In the genomic region with DNA sequence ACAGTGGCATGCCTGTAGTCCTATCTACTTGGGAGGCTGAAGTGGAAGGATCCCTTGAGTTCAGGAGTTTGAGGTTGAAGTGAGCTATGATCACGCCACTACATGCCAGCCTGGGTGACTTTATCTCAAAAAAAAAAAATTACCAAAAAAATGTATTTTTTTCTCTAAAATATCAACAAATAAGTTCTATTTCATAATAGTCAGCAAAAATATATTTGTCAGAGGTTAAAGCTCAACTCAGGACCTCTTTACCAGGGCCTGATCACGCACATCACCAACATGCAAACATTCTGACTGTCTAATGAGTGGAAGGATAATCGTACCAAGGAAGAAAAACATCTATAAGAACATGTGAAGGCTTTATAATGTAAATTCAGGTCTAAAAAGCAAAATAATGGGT, we compare ENCODE assay signal across 28 cellular contexts.
"Had no signal": no experiment of that assay in that cellular context is flagged by ENCODE, and none has a peak within 500 bp of the region (broad histone marks: within the 10 kb centered on the region; RNA-seq: fewer than 3 reads in every experiment).

No MANE protein-coding gene starts in this region.

- H3K27ac Mint-ChIP-seq: immature natural killer cell; mesothelial cell of epicardium; naive B cell; nephron progenitor cell; neural progenitor cell; progenitor cell of endocrine pancreas; stimulated activated naive CD8-positive, alpha-beta T cell treated with anti-CD3 and anti-CD28 coated beads, Interleukin-15, Interleukin-2, amounts not matched to agents 100 ng/mL and 50 ng/mL, for 24 hours had no signal

- ATAC-seq: heart left ventricle; left colon; left lung; lower lobe of right lung; natural killer cell; sciatic nerve; stimulated activated effector memory CD8-positive, alpha-beta T cell treated with anti-CD3 and anti-CD28 coated beads, Interleukin-12 subunit alpha, Interleukin-12 subunit beta, amount 100 ng/mL, for 72 hours had no signal

- H3K36me3 ChIP-seq: neural progenitor cell, ovary had no signal

- H3K27ac ChIP-seq: left lung, lower lobe of right lung, neural progenitor cell, neutrophil, ovary, spleen, suprapubic skin, transverse colon, upper lobe of left lung had no signal

- DNase-seq: heart left ventricle; hypothalamus; immature natural killer cell; kidney; left colon; left lung; lower lobe of right lung; mammary epithelial cell; mesenchymal stem cell; naive B cell; natural killer cell; nephron progenitor cell; ovary; small intestine; spleen; stimulated activated CD4-positive, alpha-beta T cell treated with anti-CD3 and anti-CD28 coated beads, Interleukin-4, amount 100 ng/mL, for 24 hours; stimulated activated naive CD4-positive, alpha-beta T cell; transverse colon had no signal

- H3K4me1 ChIP-seq: left lung had no signal

- H3K9me3 Mint-ChIP-seq: immature natural killer cell; mesothelial cell of epicardium; naive B cell; natural killer cell; neural progenitor cell; stimulated activated effector memory CD8-positive, alpha-beta T cell treated with anti-CD3 and anti-CD28 coated beads, Interleukin-12 subunit alpha, Interleukin-12 subunit beta, amount 100 ng/mL, for 72 hours; stimulated activated naive CD8-positive, alpha-beta T cell treated with anti-CD3 and anti-CD28 coated beads, Interleukin-15, Interleukin-2, amounts not matched to agents 100 ng/mL and 50 ng/mL, for 24 hours had no signal

- H3K4me1 Mint-ChIP-seq: immature natural killer cell, naive B cell, natural killer cell had no signal

- H3K27me3 Mint-ChIP-seq: naive B cell; progenitor cell of endocrine pancreas; stimulated activated naive CD8-positive, alpha-beta T cell treated with anti-CD3 and anti-CD28 coated beads, Interleukin-15, Interleukin-2, amounts not matched to agents 100 ng/mL and 50 ng/mL, for 24 hours had no signal

- H3K4me3 ChIP-seq: heart left ventricle, left lung, lower lobe of right lung, neural progenitor cell, ovary, right atrium auricular region, spleen, suprapubic skin, transverse colon, upper lobe of left lung had no signal

- H3K4me3 Mint-ChIP-seq: immature natural killer cell; mesothelial cell of epicardium; naive B cell; natural killer cell; nephron progenitor cell; neural progenitor cell; stimulated activated effector memory CD8-positive, alpha-beta T cell treated with anti-CD3 and anti-CD28 coated beads, Interleukin-12 subunit alpha, Interleukin-12 subunit beta, amount 100 ng/mL, for 72 hours; stimulated activated naive CD8-positive, alpha-beta T cell treated with anti-CD3 and anti-CD28 coated beads, Interleukin-15, Interleukin-2, amounts not matched to agents 100 ng/mL and 50 ng/mL, for 24 hours had no signal

- H3K9me3 ChIP-seq: heart left ventricle, left lung, lower lobe of right lung, neutrophil, ovary, right atrium auricular region, spleen, suprapubic skin, transverse colon, upper lobe of left lung had no signal

- H3K27me3 ChIP-seq: heart left ventricle, left lung, neural progenitor cell, neutrophil, ovary, right atrium auricular region, spleen, suprapubic skin, transverse colon, upper lobe of left lung had no signal
